ENCODE assay signal across 17 cellular contexts in the genomic region with DNA sequence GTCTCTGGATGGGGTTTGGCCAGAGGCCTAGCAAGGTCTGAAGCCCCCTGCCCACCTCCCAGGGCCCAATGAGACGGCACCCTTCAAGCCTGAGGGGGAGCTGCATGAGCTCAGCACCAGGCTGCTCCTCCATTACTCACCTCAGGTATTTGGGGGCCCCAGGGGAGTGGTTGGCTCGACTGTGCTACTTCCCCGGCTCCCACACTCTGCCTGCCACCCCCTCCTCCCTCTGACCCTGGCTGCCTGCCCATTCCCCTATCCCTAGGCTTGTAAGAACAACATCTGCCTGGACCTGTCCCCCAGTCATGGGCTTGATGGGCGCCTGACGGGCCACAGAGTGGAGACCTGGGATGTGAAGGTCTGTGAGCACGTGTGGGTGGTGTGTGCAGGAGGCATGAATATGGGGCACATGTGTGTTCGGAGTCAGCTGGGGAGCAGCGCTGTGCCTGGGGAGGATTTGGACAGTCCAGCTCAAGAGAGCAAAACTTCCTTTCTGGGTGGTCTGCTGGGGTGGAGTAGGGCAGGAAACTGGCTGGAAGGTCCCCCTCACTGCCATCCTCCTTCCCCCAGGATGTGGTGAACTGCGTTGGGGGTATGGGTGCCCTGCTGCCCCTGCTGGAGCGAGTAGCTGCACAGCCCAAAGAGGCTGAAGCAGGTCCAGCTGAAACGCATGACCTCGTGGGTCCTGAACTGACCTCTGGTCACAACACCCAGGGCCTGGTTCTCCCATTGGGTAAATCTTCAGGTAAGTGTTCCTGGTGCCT. TPM values are rescaled to one million over a fixed set of nuclear protein-coding genes. Genes with fewer than 3 reads are reported as not detected.
DNase-seq lines count a peak whose midpoint lies in the region; ATAC-seq, FAIRE-seq and TF ChIP-seq lines count a peak whose summit lies in the region.
"Had no signal": no experiment of that assay in that cellular context is flagged by ENCODE, and none has a peak within 500 bp of the region (broad histone marks: within the 10 kb centered on the region; RNA-seq: fewer than 3 reads in every experiment).

No MANE protein-coding gene starts in this region.

- H3K9me3 Mint-ChIP-seq in activated T-helper 2 cell treated with anti-CD3 and anti-CD28 coated beads, Interferon-gamma antibody, Interleukin-2, Interleukin-4, amounts not matched to agents 10 μg/mL and 5 μg/mL and 100 μg/mL, durations not matched to agents 14 hours and 24 hours and 36 hours, result no peaks in the 10 kb centered on the region
- no peaks in the 10 kb centered on the region for H3K9me3 Mint-ChIP-seq in natural killer cell

- no peak for TF ChIP-seq EP300 in esophagus muscularis mucosa (IDR thresholded peaks at IDR 0.05)

- no peak for TF ChIP-seq CTCF in natural killer cell (IDR thresholded peaks at IDR 0.05)
- no peak for TF ChIP-seq CTCF in esophagus muscularis mucosa (IDR thresholded peaks at IDR 0.05)

- peak overlapping the region; percentile 66 to 88 (median 79) for H3K4me2 ChIP-seq in BLaER1 treated with 17β-estradiol and CSF1 and Interleukin-3, amounts not matched to agents 10 nM and 100 nM

- H3K9me3 ChIP-seq in BLaER1 treated with 17β-estradiol and CSF1 and Interleukin-3, amounts not matched to agents 10 nM and 100 nM (replicated peaks in 1 of 11), result no peaks in the 10 kb centered on the region
- no peaks in the 10 kb centered on the region for H3K9me3 ChIP-seq in esophagus muscularis mucosa
- H3K9me3 ChIP-seq: transverse colon had no signal

- H3K27me3 ChIP-seq in BLaER1 treated with 17β-estradiol and CSF1 and Interleukin-3, amounts not matched to agents 10 nM and 100 nM, result no peaks in the 10 kb centered on the region
- H3K27me3 ChIP-seq in esophagus muscularis mucosa, result no peaks in the 10 kb centered on the region
- H3K27me3 ChIP-seq: brain microvascular endothelial cell, transverse colon had no signal

- peaks cover 6% of the 10 kb centered on the region for H3K4me1 Mint-ChIP-seq in activated T-helper 2 cell treated with anti-CD3 and anti-CD28 coated beads, Interferon-gamma antibody, Interleukin-2, Interleukin-4, amounts not matched to agents 10 μg/mL and 5 μg/mL and 100 μg/mL, durations not matched to agents 14 hours and 24 hours and 36 hours (ENCODE audit: low read depth)
- peaks cover 30 to 42% of the 10 kb centered on the region in 2 donors for H3K4me1 Mint-ChIP-seq in natural killer cell

- ATAC-seq in natural killer cell (no peak), GM21737 (IDR thresholded peaks at IDR 0.05; ENCODE audit: unreplicated experiment) (no peak)

- H3K36me3 Mint-ChIP-seq in activated T-helper 2 cell treated with anti-CD3 and anti-CD28 coated beads, Interferon-gamma antibody, Interleukin-2, Interleukin-4, amounts not matched to agents 10 μg/mL and 5 μg/mL and 100 μg/mL, durations not matched to agents 14 hours and 24 hours and 36 hours (ENCODE audit: low read depth), result peaks cover 47% of the 10 kb centered on the region
- no peaks in the 10 kb centered on the region for H3K36me3 Mint-ChIP-seq in natural killer cell

- peaks cover 44 to 89% (median 69%) of the 10 kb centered on the region in 11 experiments for H3K36me3 ChIP-seq in BLaER1 treated with 17β-estradiol and CSF1 and Interleukin-3, amounts not matched to agents 10 nM and 100 nM
- H3K36me3 ChIP-seq in esophagus muscularis mucosa, result peaks cover 11 to 90% (median 77%) of the 10 kb centered on the region in 4 donors

- H3K27ac Mint-ChIP-seq in activated T-helper 2 cell treated with anti-CD3 and anti-CD28 coated beads, Interferon-gamma antibody, Interleukin-2, Interleukin-4, amounts not matched to agents 10 μg/mL and 5 μg/mL and 100 μg/mL, durations not matched to agents 14 hours and 24 hours and 36 hours, result peak overlapping the region; percentile 12
- H3K27ac Mint-ChIP-seq in natural killer cell, result peak overlapping the region; percentile 64 to 72

- H3K27me3 Mint-ChIP-seq in activated T-helper 2 cell treated with anti-CD3 and anti-CD28 coated beads, Interferon-gamma antibody, Interleukin-2, Interleukin-4, amounts not matched to agents 10 μg/mL and 5 μg/mL and 100 μg/mL, durations not matched to agents 14 hours and 24 hours and 36 hours (ENCODE audit: low read depth), result no peaks in the 10 kb centered on the region
- H3K27me3 Mint-ChIP-seq in natural killer cell (ENCODE audit: low read depth in 2 of 2), result no peaks in the 10 kb centered on the region

- 80% methylated on average over 12 of the region's 12 CpGs for WGBS in esophagus muscularis mucosa

- peak overlapping the region; percentile 5 to 64 (median 33); a peak in 13 of 22 replicates for H3K9ac ChIP-seq in BLaER1 treated with 17β-estradiol and CSF1 and Interleukin-3, amounts not matched to agents 10 nM and 100 nM

- peak; percentile 3 for DNase-seq in NCI-H2171 treated with DMSO at 0.1 percent for 48 hours (lab: John Stamatoyannopoulos, UW)
- DNase-seq in NCI-H2171 (lab: John Stamatoyannopoulos, UW), result no peak
- no peak for DNase-seq in activated T-helper 2 cell treated with anti-CD3 and anti-CD28 coated beads, Interferon-gamma antibody, Interleukin-2, Interleukin-4, amounts not matched to agents 10 μg/mL and 5 μg/mL and 100 μg/mL, durations not matched to agents 14 hours and 24 hours and 36 hours (ENCODE audit: low spot score)
- no peak for DNase-seq in natural killer cell
- no peak for DNase-seq in RCC 7860 (ENCODE audit: low spot score)
- no peak for DNase-seq in esophagus muscularis mucosa (ENCODE audit: extremely low spot score)
- DNase-seq: activated naive CD4-positive, alpha-beta T cell treated with anti-CD3 and anti-CD28 coated beads, Interleukin-2, amount 50 U/mL, for 16 hours; brain microvascular endothelial cell; DMS153; effector CD4-positive, alpha-beta T cell; islet precursor cell; NCI-H748 treated with DMSO at 0.1 percent for 48 hours; transverse colon had no signal

- peaks cover 0 to 83% (median 0%) of the 10 kb centered on the region in 11 experiments; a peak in 6 of 22 replicates for H4K20me1 ChIP-seq in BLaER1 treated with 17β-estradiol and CSF1 and Interleukin-3, amounts not matched to agents 10 nM and 100 nM

- H3K27ac ChIP-seq in BLaER1 treated with 17β-estradiol and CSF1 and Interleukin-3, amounts not matched to agents 10 nM and 100 nM, result peak overlapping the region in 8 of 11 experiments; percentile 24 to 59 (median 48); a peak in 16 of 22 replicates
- no peak overlapping the region for H3K27ac ChIP-seq in esophagus muscularis mucosa (replicated peaks in 1 of 4)
- H3K27ac ChIP-seq: 22Rv1, brain microvascular endothelial cell, transverse colon, VCaP had no signal

- TF ChIP-seq POLR2A in esophagus muscularis mucosa (IDR thresholded peaks at IDR 0.05; ENCODE audit: low read depth), result no peak

- no peak overlapping the region for H3K4me3 ChIP-seq in BLaER1 treated with 17β-estradiol and CSF1 and Interleukin-3, amounts not matched to agents 10 nM and 100 nM
- H3K4me3 ChIP-seq in esophagus muscularis mucosa, result no peak overlapping the region
- H3K4me3 ChIP-seq: transverse colon had no signal

- intact Hi-C loops in activated T-helper 2 cell treated with anti-CD3 and anti-CD28 coated beads, Interferon-gamma antibody, Interleukin-2, Interleukin-4, amounts not matched to agents 10 μg/mL and 5 μg/mL and 100 μg/mL, durations not matched to agents 14 hours and 24 hours and 36 hours (cut with micrococcal nuclease), result no loop called here
- intact Hi-C loops in natural killer cell (cut with micrococcal nuclease), result loop anchor here (1.0 kb wide), 1 partner anchor 74 kb away; no protein-coding TSS in a partner anchor
- intact Hi-C loops in esophagus muscularis mucosa (cut with DNase I), result no loop called here

- FAIRE-seq in RCC 7860 (lab: Jason Lieb, UNC), result no peak

- peaks cover 56 to 72% (median 62%) of the 10 kb centered on the region in 10 experiments for H3K4me1 ChIP-seq in BLaER1 treated with 17β-estradiol and CSF1 and Interleukin-3, amounts not matched to agents 10 nM and 100 nM
- peaks cover 0 to 12% (median 7%) of the 10 kb centered on the region in 4 donors for H3K4me1 ChIP-seq in esophagus muscularis mucosa

- no peak overlapping the region for H3K4me3 Mint-ChIP-seq in activated T-helper 2 cell treated with anti-CD3 and anti-CD28 coated beads, Interferon-gamma antibody, Interleukin-2, Interleukin-4, amounts not matched to agents 10 μg/mL and 5 μg/mL and 100 μg/mL, durations not matched to agents 14 hours and 24 hours and 36 hours (ENCODE audit: low read depth)
- H3K4me3 Mint-ChIP-seq in natural killer cell, result no peak overlapping the region

RNA-seq across cellular contexts. Expression of a gene that starts 17.4 kb away (rescaled TPM):
- 120 and 129 TPM in 2 replicates for total RNA-seq in activated T-helper 2 cell treated with anti-CD3 and anti-CD28 coated beads, Interferon-gamma antibody, Interleukin-2, Interleukin-4, amounts not matched to agents 10 μg/mL and 5 μg/mL and 100 μg/mL, durations not matched to agents 14 hours and 24 hours and 36 hours
- total RNA-seq in natural killer cell (100 to 1,000 TPM; 453 to 536 (median 532) TPM), esophagus muscularis mucosa (10 to 100 TPM; 16.6 to 22.1 (median 21.2) TPM)

RNA-seq across cellular contexts. Expression of a gene that starts 20.3 kb away (rescaled TPM):
- 65.3 and 69.2 TPM in 2 replicates for total RNA-seq in activated T-helper 2 cell treated with anti-CD3 and anti-CD28 coated beads, Interferon-gamma antibody, Interleukin-2, Interleukin-4, amounts not matched to agents 10 μg/mL and 5 μg/mL and 100 μg/mL, durations not matched to agents 14 hours and 24 hours and 36 hours
- total RNA-seq in natural killer cell, result 100 to 1,000 TPM; 104 to 114 (median 111) TPM
- total RNA-seq in esophagus muscularis mucosa, result 10 to 100 TPM; 27.5 to 54.8 (median 36.7) TPM

Comparison
In these comparisons a context has a peak if more than half of its experiments do, and no peak if none do; other contexts are left out.
1. H3K27ac ChIP-seq: peak in BLaER1 treated with 17β-estradiol and CSF1 and Interleukin-3, amounts not matched to agents 10 nM and 100 nM (8 of 11); none in esophagus muscularis mucosa (0 of 4).